8 cellular contexts compared by ENCODE assay signal in the genomic region with DNA sequence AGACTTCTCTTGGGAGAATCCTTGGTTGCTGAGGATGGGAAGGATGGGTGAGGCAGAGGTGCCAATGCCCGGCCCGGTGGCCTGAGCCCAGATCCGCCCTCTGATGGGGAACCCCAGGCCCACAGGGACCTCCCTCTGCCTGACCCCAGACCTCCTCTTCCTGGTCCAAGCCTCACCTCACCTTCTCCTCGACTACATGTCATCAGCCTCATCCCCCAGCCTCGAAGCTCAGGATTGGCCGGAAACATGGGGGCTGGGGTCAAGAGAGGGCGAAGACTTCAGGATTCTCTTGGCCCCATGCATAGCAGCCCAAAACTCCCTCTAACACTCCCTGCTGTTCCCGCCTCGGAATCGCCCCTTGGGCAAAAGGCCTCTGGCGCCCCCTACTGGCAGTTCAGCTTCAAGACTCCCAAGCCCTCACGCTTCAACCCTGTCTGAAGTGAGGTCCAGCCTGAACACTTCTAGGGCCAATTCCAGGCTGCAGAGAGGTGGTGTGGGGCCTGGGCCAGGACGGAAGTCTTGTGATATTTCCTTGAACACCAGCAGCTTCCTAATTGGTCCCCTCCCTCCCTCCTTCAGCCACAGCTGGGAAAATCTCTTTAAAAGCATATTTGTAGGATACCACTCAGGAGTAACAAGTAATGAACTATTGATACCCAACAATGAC. TPM values are rescaled to one million over a fixed set of nuclear protein-coding genes. Genes with fewer than 3 reads are reported as not detected.
A peak's percentile ranks its signal among the peaks of the same experiment; 100 is the strongest.
DNase-seq lines count a peak whose midpoint lies in the region; TF ChIP-seq lines count a peak whose summit lies in the region.

No MANE protein-coding gene starts in this region.

- H3K9me3 ChIP-seq in SU-DHL-6 (ENCODE audit: insufficient read depth, low read length): no peaks in the 10 kb centered on the region

- no peaks in the 10 kb centered on the region for H3K27me3 ChIP-seq in SU-DHL-6 (ENCODE audit: low read length)

- no peak overlapping the region for H3K4me2 ChIP-seq in SU-DHL-6 (ENCODE audit: low read depth, low read length, poor library complexity, severe bottlenecking)

- H3K4me3 ChIP-seq in SU-DHL-6 (ENCODE audit: insufficient read depth, low read length, poor library complexity, severe bottlenecking): no peak overlapping the region

- H3K4me3 Mint-ChIP-seq in activated naive CD4-positive, alpha-beta T cell treated with anti-CD3 and anti-CD28 coated beads, Interleukin-2, amount 50 U/mL, for 24 hours: peak overlapping the region; percentile 42

- intact Hi-C loops in posterior cingulate gyrus (cut with DNase I): loop anchor here (1.0 to 10.0 kb wide), 3 partner anchors 71 to 166 kb away; partner anchors contain the start of gene MAP3K14

- no peaks in the 10 kb centered on the region for H4K20me1 ChIP-seq in SU-DHL-6 (ENCODE audit: low read depth, low read length)

- H3K27me3 Mint-ChIP-seq in activated naive CD4-positive, alpha-beta T cell treated with anti-CD3 and anti-CD28 coated beads, Interleukin-2, amount 50 U/mL, for 24 hours: peaks cover 3% of the 10 kb centered on the region

- no peaks in the 10 kb centered on the region for H3K9me2 ChIP-seq in SU-DHL-6 (replicated peaks; ENCODE audit: insufficient read depth, low read length)

- no peak overlapping the region for H3K9ac ChIP-seq in SU-DHL-6 (ENCODE audit: low read length)

- DNase-seq in GM13977 (ENCODE audit: low spot score): peak; percentile 88
- DNase-seq in NCI-H1105 treated with DMSO at 0.1 percent for 48 hours (lab: John Stamatoyannopoulos, UW): peak; percentile 75
- peak; percentile 89 for DNase-seq in glomerular visceral epithelial cell (ENCODE audit: extremely low spot score)
- peak; percentile 76 to 98 (median 90) for DNase-seq in posterior cingulate gyrus
- peak; percentile 93 for DNase-seq in ureter (ENCODE audit: low spot score)

- H3K27ac ChIP-seq in 22Rv1: no peak overlapping the region
- no peak overlapping the region for H3K27ac ChIP-seq in SU-DHL-6 (ENCODE audit: low read depth, low read length)

- no peaks in the 10 kb centered on the region for H3K36me3 Mint-ChIP-seq in activated naive CD4-positive, alpha-beta T cell treated with anti-CD3 and anti-CD28 coated beads, Interleukin-2, amount 50 U/mL, for 24 hours

- no peak overlapping the region for H3K27ac Mint-ChIP-seq in activated naive CD4-positive, alpha-beta T cell treated with anti-CD3 and anti-CD28 coated beads, Interleukin-2, amount 50 U/mL, for 24 hours

- H3K4me1 Mint-ChIP-seq in activated naive CD4-positive, alpha-beta T cell treated with anti-CD3 and anti-CD28 coated beads, Interleukin-2, amount 50 U/mL, for 24 hours: peaks cover 19% of the 10 kb centered on the region

- in situ Hi-C loops in GM13977 (cut with MboI; ENCODE audit: low pct_unique_long_range_greater_than_20kb, low sequenced_read_pairs, unreplicated experiment): loop anchor here (5.0 kb wide), 1 partner anchor 108 kb away; no protein-coding TSS in a partner anchor

- no peak overlapping the region for H2AFZ ChIP-seq in SU-DHL-6 (ENCODE audit: low read depth, low read length, severe bottlenecking)

- H3K36me3 ChIP-seq in SU-DHL-6 (ENCODE audit: low read length): no peaks in the 10 kb centered on the region

- TF ChIP-seq CTCF in 22Rv1 (IDR thresholded peaks at IDR 0.05) (peak; percentile 97), GM13977 (IDR thresholded peaks at IDR 0.05; ENCODE audit: extremely low read depth, insufficient read depth, missing control alignments) (peak; percentile 95), SU-DHL-6 (IDR thresholded peaks at IDR 0.05; ENCODE audit: insufficient read depth, low read length, poor library complexity, severe bottlenecking) (peak; percentile 92)

- H3F3A ChIP-seq in SU-DHL-6 (ENCODE audit: insufficient read depth): no peaks in the 10 kb centered on the region

- no peaks in the 10 kb centered on the region for H3K9me3 Mint-ChIP-seq in activated naive CD4-positive, alpha-beta T cell treated with anti-CD3 and anti-CD28 coated beads, Interleukin-2, amount 50 U/mL, for 24 hours

- H3K79me2 ChIP-seq in SU-DHL-6 (ENCODE audit: insufficient read depth, low read length): no peaks in the 10 kb centered on the region

RNA-seq across cellular contexts. Expression of gene ARHGAP27, which starts 47.2 kb away (rescaled TPM):
- 100 TPM for total RNA-seq in ureter
